15 cellular contexts compared by ENCODE assay signal in genomic region chr4:41156574-41156973, GRCh38.
DNase-seq lines count a peak whose midpoint lies in the region; ATAC-seq and TF ChIP-seq lines count a peak whose summit lies in the region.
"Had no signal": no experiment of that assay in that cellular context is flagged by ENCODE, and none has a peak within 500 bp of the region (broad histone marks: within the 10 kb centered on the region; RNA-seq: fewer than 3 reads in every experiment).

No MANE protein-coding gene starts in this region.

- ATAC-seq in RWPE2 (ENCODE audit: low read depth) (no peak), GM21367 (IDR thresholded peaks at IDR 0.05; ENCODE audit: unreplicated experiment) (no peak), HG03108 (IDR thresholded peaks at IDR 0.05; ENCODE audit: unreplicated experiment) (no peak)
- ATAC-seq: natural killer cell treated with Interleukin-12 subunit alpha and Interleukin-12 subunit beta and Interleukin-15 and Interleukin-18, amount 100 ng/mL, for 72 hours; sciatic nerve had no signal

- H3K36me3 ChIP-seq in RWPE2 (ENCODE audit: low read depth) = no peaks in the 10 kb centered on the region
- H3K36me3 ChIP-seq: thoracic aorta had no signal

- DNase-seq in EL (peak; percentile 88), RWPE2 (ENCODE audit: low spot score) (no peak), epithelial cell of esophagus (ENCODE audit: low read depth) (peak; percentile 39), amygdala (lab: John Stamatoyannopoulos, UW) (no peak), AG08396 (ENCODE audit: low spot score) (no peak)
- DNase-seq: activated CD4-positive, alpha-beta T cell treated with anti-CD3 and anti-CD28 coated beads, Interleukin-2, amount 10 ng/mL, durations not matched to agents 24 days and 14 days; Right ventricle myocardium superior; stimulated activated CD4-positive, alpha-beta T cell treated with anti-CD3 and anti-CD28 coated beads, Interleukin-4, amount 100 ng/mL, for 1 hour had no signal

- peak overlapping the region; percentile 86 to 93 (median 91) for H3K27ac Mint-ChIP-seq in nephron
- H3K27ac Mint-ChIP-seq: activated CD4-positive, alpha-beta T cell treated with anti-CD3 and anti-CD28 coated beads, Interleukin-2, amount 10 ng/mL, durations not matched to agents 24 days and 14 days; activated naive CD8-positive, alpha-beta T cell; natural killer cell treated with Interleukin-12 subunit alpha and Interleukin-12 subunit beta and Interleukin-15 and Interleukin-18, amount 100 ng/mL, for 72 hours had no signal

- no peak overlapping the region for H3K4me3 ChIP-seq in RWPE2 (ENCODE audit: severe bottlenecking)
- H3K4me3 ChIP-seq in epithelial cell of esophagus (ENCODE audit: low read length) = no peak overlapping the region
- H3K4me3 ChIP-seq: thoracic aorta had no signal

- H3K4me1 ChIP-seq in RWPE2 (ENCODE audit: insufficient read depth, poor library complexity, severe bottlenecking) = peaks cover 71% of the 10 kb centered on the region

- H3K27me3 Mint-ChIP-seq in nephron (ENCODE audit: low read depth) = no peaks in the 10 kb centered on the region
- H3K27me3 Mint-ChIP-seq: natural killer cell treated with Interleukin-12 subunit alpha and Interleukin-12 subunit beta and Interleukin-15 and Interleukin-18, amount 100 ng/mL, for 72 hours had no signal

- TF ChIP-seq CTCF in RWPE2 (IDR thresholded peaks at IDR 0.05; ENCODE audit: poor library complexity, severe bottlenecking) (no peak), epithelial cell of esophagus (IDR thresholded peaks at IDR 0.05; ENCODE audit: insufficient read depth, low read depth, low read length, missing control alignments) (no peak), nephron (IDR thresholded peaks at IDR 0.05; ENCODE audit: unreplicated experiment in 3 of 3) (no peak)

- no peak overlapping the region for H3K4me3 Mint-ChIP-seq in nephron
- H3K4me3 Mint-ChIP-seq: activated CD4-positive, alpha-beta T cell treated with anti-CD3 and anti-CD28 coated beads, Interleukin-2, amount 10 ng/mL, durations not matched to agents 24 days and 14 days; activated naive CD8-positive, alpha-beta T cell; natural killer cell treated with Interleukin-12 subunit alpha and Interleukin-12 subunit beta and Interleukin-15 and Interleukin-18, amount 100 ng/mL, for 72 hours had no signal

- peak overlapping the region; percentile 99 for H3K27ac ChIP-seq in RWPE2 (ENCODE audit: poor library complexity, severe bottlenecking)

- H3K9me3 ChIP-seq in RWPE2 (ENCODE audit: severe bottlenecking) = no peaks in the 10 kb centered on the region
- H3K9me3 ChIP-seq: thoracic aorta had no signal

- peaks cover 3% of the 10 kb centered on the region for H3K36me3 Mint-ChIP-seq in nephron (ENCODE audit: low read depth)
- H3K36me3 Mint-ChIP-seq: activated naive CD8-positive, alpha-beta T cell; natural killer cell treated with Interleukin-12 subunit alpha and Interleukin-12 subunit beta and Interleukin-15 and Interleukin-18, amount 100 ng/mL, for 72 hours had no signal

- H3K27me3 ChIP-seq in RWPE2 (ENCODE audit: insufficient read depth, poor library complexity, severe bottlenecking) = no peaks in the 10 kb centered on the region

- peaks cover 49% of the 10 kb centered on the region for H3K4me1 Mint-ChIP-seq in nephron
- H3K4me1 Mint-ChIP-seq: activated CD4-positive, alpha-beta T cell treated with anti-CD3 and anti-CD28 coated beads, Interleukin-2, amount 10 ng/mL, durations not matched to agents 24 days and 14 days had no signal

- H3K9me3 Mint-ChIP-seq in nephron = no peaks in the 10 kb centered on the region
- H3K9me3 Mint-ChIP-seq: activated CD4-positive, alpha-beta T cell treated with anti-CD3 and anti-CD28 coated beads, Interleukin-2, amount 10 ng/mL, durations not matched to agents 24 days and 14 days; natural killer cell treated with Interleukin-12 subunit alpha and Interleukin-12 subunit beta and Interleukin-15 and Interleukin-18, amount 100 ng/mL, for 72 hours had no signal

Comparison
In these comparisons a context has a peak if more than half of its experiments do, and no peak if none do; other contexts are left out.
1. DNase-seq: peak in EL (single experiment) and epithelial cell of esophagus (single experiment); none in RWPE2 (single experiment), amygdala (0 of 56) and AG08396 (single experiment).